7 cellular contexts compared by ENCODE assay signal in genomic region chr22:29994027-29994715, GRCh38.
DNase-seq lines count a peak whose midpoint lies in the region; TF ChIP-seq lines count a peak whose summit lies in the region.

No MANE protein-coding gene starts in this region.

- peak; percentile 68 for TF ChIP-seq CTCF in chondrocyte (IDR thresholded peaks at IDR 0.05)
- no peak for TF ChIP-seq CTCF in coronary artery (IDR thresholded peaks at IDR 0.05)
- TF ChIP-seq CTCF in CD14-positive monocyte (IDR thresholded peaks at IDR 0.05): no peak

- peaks cover 35% of the 10 kb centered on the region for H3K4me1 Mint-ChIP-seq in chondrocyte (ENCODE audit: low read depth)
- peaks cover 4% of the 10 kb centered on the region for H3K4me1 Mint-ChIP-seq in CD14-positive monocyte

- H3K4me3 Mint-ChIP-seq in chondrocyte (ENCODE audit: unreplicated experiment) (no peak overlapping the region), CD14-positive monocyte (no peak overlapping the region)

- no peaks in the 10 kb centered on the region for H3K9me3 Mint-ChIP-seq in chondrocyte (ENCODE audit: low read depth)
- no peaks in the 10 kb centered on the region for H3K9me3 Mint-ChIP-seq in CD14-positive monocyte

- no peak overlapping the region for H3K27ac ChIP-seq in coronary artery

- DNase-seq in Daoy (ENCODE audit: low read depth): peak; percentile 74
- peak; percentile 73 for DNase-seq in M059J (ENCODE audit: low read depth)
- no peak for DNase-seq in chondrocyte (ENCODE audit: low spot score)
- DNase-seq in non-pigmented ciliary epithelial cell (ENCODE audit: low read depth): peak; percentile 83
- DNase-seq in NCI-H128 (lab: John Stamatoyannopoulos, UW; ENCODE audit: unreplicated experiment): no peak
- DNase-seq in coronary artery (ENCODE audit: low spot score): no peak
- no peak for DNase-seq in CD14-positive monocyte (ENCODE audit: low spot score)

- no peaks in the 10 kb centered on the region for H3K27me3 Mint-ChIP-seq in chondrocyte (ENCODE audit: low read depth)
- peaks cover 0 to 2% (median 0%) of the 10 kb centered on the region in 3 donors for H3K27me3 Mint-ChIP-seq in CD14-positive monocyte (ENCODE audit: low read depth in 3 of 3)

- H3K27ac Mint-ChIP-seq in chondrocyte (ENCODE audit: unreplicated experiment) (peak overlapping the region; percentile 74), CD14-positive monocyte (peak overlapping the region in 2 of 7 donors; percentile 23 to 55)

- H3K36me3 Mint-ChIP-seq in chondrocyte (ENCODE audit: low read depth): peaks cover 11% of the 10 kb centered on the region
- peaks cover 74 to 88% of the 10 kb centered on the region in 2 donors for H3K36me3 Mint-ChIP-seq in CD14-positive monocyte

- intact Hi-C loops in CD14-positive monocyte (cut with micrococcal nuclease): no loop called here

- H3K4me3 ChIP-seq in coronary artery: no peak overlapping the region

Comparison
In these comparisons a context has a peak if more than half of its experiments do, and no peak if none do; other contexts are left out.
1. DNase-seq: peak in Daoy (single experiment), M059J (single experiment) and non-pigmented ciliary epithelial cell (single experiment); none in chondrocyte (single experiment), NCI-H128 (single experiment), coronary artery (single experiment) and CD14-positive monocyte (single experiment).